8 cellular contexts compared by ENCODE assay signal in genomic region chr6:37699138-37699766, GRCh38. TPM values are rescaled to one million over a fixed set of nuclear protein-coding genes. Genes with fewer than 3 reads are reported as not detected.
DNase-seq lines count a peak whose midpoint lies in the region; ATAC-seq and TF ChIP-seq lines count a peak whose summit lies in the region.

No MANE protein-coding gene starts in this region.

- peak overlapping the region; percentile 94 for H3K4me3 Mint-ChIP-seq in activated CD4-positive, alpha-beta memory T cell treated with anti-CD3 and anti-CD28 coated beads, Interleukin-2, amount 10 ng/mL, durations not matched to agents 7 days and 5 days
- peak overlapping the region; percentile 100 for H3K4me3 Mint-ChIP-seq in stimulated activated memory B cell treated with anti-CD40 and anti-IgM and Interleukin-4, amounts not matched to agents 10 μg/mL and 1 μg/mL and 100 μg/mL, for 72 hours

- ATAC-seq in right cardiac atrium (no peak), GM18520 (IDR thresholded peaks at IDR 0.05; ENCODE audit: unreplicated experiment) (no peak), HG02759 (IDR thresholded peaks at IDR 0.05; ENCODE audit: unreplicated experiment) (no peak), GM21619 (IDR thresholded peaks at IDR 0.05; ENCODE audit: unreplicated experiment) (no peak)
- no peak for ATAC-seq in stimulated activated memory B cell treated with anti-CD40 and anti-IgM and Interleukin-4, amounts not matched to agents 10 μg/mL and 1 μg/mL and 100 μg/mL, for 72 hours

- no peaks in the 10 kb centered on the region for H3K9me3 Mint-ChIP-seq in activated CD4-positive, alpha-beta memory T cell treated with anti-CD3 and anti-CD28 coated beads, Interleukin-2, amount 10 ng/mL, durations not matched to agents 7 days and 5 days
- H3K9me3 Mint-ChIP-seq in stimulated activated memory B cell treated with anti-CD40 and anti-IgM and Interleukin-4, amounts not matched to agents 10 μg/mL and 1 μg/mL and 100 μg/mL, for 72 hours, result no peaks in the 10 kb centered on the region

- H3K4me1 ChIP-seq in A673 (ENCODE audit: insufficient read depth, low read length, poor library complexity, severe bottlenecking) (peaks cover 13% of the 10 kb centered on the region), HAP-1 (no peaks in the 10 kb centered on the region; the same call in 1 of the 2 replicates), right cardiac atrium (ENCODE audit: control insufficient read depth, insufficient read depth, low read length) (peaks cover 5% of the 10 kb centered on the region)

- peaks cover 34% of the 10 kb centered on the region for H3K4me1 Mint-ChIP-seq in activated CD4-positive, alpha-beta memory T cell treated with anti-CD3 and anti-CD28 coated beads, Interleukin-2, amount 10 ng/mL, durations not matched to agents 7 days and 5 days
- H3K4me1 Mint-ChIP-seq in stimulated activated memory B cell treated with anti-CD40 and anti-IgM and Interleukin-4, amounts not matched to agents 10 μg/mL and 1 μg/mL and 100 μg/mL, for 72 hours, result peaks cover 33% of the 10 kb centered on the region

- CTCF ChIA-PET in A673 (lab: Charles Lee), result no interaction called here
- CTCF ChIA-PET in activated CD4-positive, alpha-beta memory T cell treated with anti-CD3 and anti-CD28 coated beads, Interleukin-2, amount 10 ng/mL, durations not matched to agents 7 days and 5 days (lab: Charles Lee), result interaction anchor here (1.0 kb wide), 1 partner anchor 15 kb away, joined by 3 read pairs; no protein-coding TSS in a partner anchor

- no peak overlapping the region for H3K27ac ChIP-seq in A673 (ENCODE audit: low read depth, low read length, poor library complexity, severe bottlenecking)
- H3K27ac ChIP-seq in right cardiac atrium (ENCODE audit: low read length), result no peak overlapping the region

- no peaks in the 10 kb centered on the region for H3K36me3 ChIP-seq in A673 (ENCODE audit: insufficient read depth, low read length, poor library complexity, severe bottlenecking)
- no peaks in the 10 kb centered on the region for H3K36me3 ChIP-seq in HAP-1 (replicated peaks)

- in situ Hi-C loops in HAP-1 (cut with MboI; ENCODE audit: low sequenced_read_pairs), result no loop called here

- peak overlapping the region; percentile 34 for H3K27ac Mint-ChIP-seq in activated CD4-positive, alpha-beta memory T cell treated with anti-CD3 and anti-CD28 coated beads, Interleukin-2, amount 10 ng/mL, durations not matched to agents 7 days and 5 days
- H3K27ac Mint-ChIP-seq in stimulated activated memory B cell treated with anti-CD40 and anti-IgM and Interleukin-4, amounts not matched to agents 10 μg/mL and 1 μg/mL and 100 μg/mL, for 72 hours, result peak overlapping the region; percentile 92

- DNase-seq in A673 (ENCODE audit: low spot score) (no peak), HAP-1 (ENCODE audit: low spot score in 2 of 2) (no peak), right cardiac atrium (peak in 1 of 3 donors; percentile 43)
- no peak for DNase-seq in activated CD4-positive, alpha-beta memory T cell treated with anti-CD3 and anti-CD28 coated beads, Interleukin-2, amount 10 ng/mL, durations not matched to agents 7 days and 5 days

- POLR2A ChIA-PET in A673 (lab: Charles Lee; ENCODE audit: low non-redundant PET), result no interaction called here
- POLR2A ChIA-PET in activated CD4-positive, alpha-beta memory T cell treated with anti-CD3 and anti-CD28 coated beads, Interleukin-2, amount 10 ng/mL, durations not matched to agents 7 days and 5 days (lab: Charles Lee), result interaction anchor here (1.3 to 2.1 kb wide), 2 partner anchors 120 to 441 kb away, joined by 4 to 15 read pairs; partner anchors contain the start of genes TMEM217 and ZFAND3

- H3K27me3 ChIP-seq in A673 (replicated peaks; ENCODE audit: insufficient read depth, low read depth, low read length, poor library complexity) (peaks cover 38% of the 10 kb centered on the region), HAP-1 (ENCODE audit: low read depth) (peaks cover 18% of the 10 kb centered on the region), right cardiac atrium (ENCODE audit: control insufficient read depth, insufficient read depth) (no peaks in the 10 kb centered on the region)

- TF ChIP-seq CTCF in A673 (conservative IDR thresholded peaks at IDR 0.05; ENCODE audit: low read depth, low read length), result no peak

- no peaks in the 10 kb centered on the region for H3K9me3 ChIP-seq in A673 (ENCODE audit: low read depth, low read length, poor library complexity, severe bottlenecking)
- no peaks in the 10 kb centered on the region for H3K9me3 ChIP-seq in HAP-1
- H3K9me3 ChIP-seq in right cardiac atrium (ENCODE audit: control insufficient read depth, low read length), result no peaks in the 10 kb centered on the region

- H3K4me3 ChIP-seq in A673 (ENCODE audit: low read depth, low read length, poor library complexity, severe bottlenecking) (peak overlapping the region; percentile 63), HAP-1 (peak overlapping the region; percentile 53), right cardiac atrium (ENCODE audit: low read length) (peak overlapping the region; percentile 95)

- intact Hi-C loops in A673 (cut with micrococcal nuclease; ENCODE audit: unreplicated experiment) (loop anchor here (5.0 kb wide), 2 partner anchors 313 to 793 kb away; no protein-coding TSS in a partner anchor), right cardiac atrium (cut with DNase I) (loop anchor here in 1 of 4 donors (10.0 kb wide), 2 partner anchors 374 to 796 kb away; no protein-coding TSS in a partner anchor)

- peaks cover 10% of the 10 kb centered on the region for H3K36me3 Mint-ChIP-seq in activated CD4-positive, alpha-beta memory T cell treated with anti-CD3 and anti-CD28 coated beads, Interleukin-2, amount 10 ng/mL, durations not matched to agents 7 days and 5 days (ENCODE audit: low read depth)
- peaks cover 7% of the 10 kb centered on the region for H3K36me3 Mint-ChIP-seq in stimulated activated memory B cell treated with anti-CD40 and anti-IgM and Interleukin-4, amounts not matched to agents 10 μg/mL and 1 μg/mL and 100 μg/mL, for 72 hours

- 26% methylated on average over 32 of the region's 32 CpGs for WGBS in right cardiac atrium

- H3K27me3 Mint-ChIP-seq in activated CD4-positive, alpha-beta memory T cell treated with anti-CD3 and anti-CD28 coated beads, Interleukin-2, amount 10 ng/mL, durations not matched to agents 7 days and 5 days, result peaks cover 6% of the 10 kb centered on the region
- peaks cover 14% of the 10 kb centered on the region for H3K27me3 Mint-ChIP-seq in stimulated activated memory B cell treated with anti-CD40 and anti-IgM and Interleukin-4, amounts not matched to agents 10 μg/mL and 1 μg/mL and 100 μg/mL, for 72 hours

- no TSS peak for BruUV-seq in A673 (replicated peaks; lab: Mats Ljungman, UMichigan)

RNA-seq across cellular contexts. Expression of gene MDGA1, which starts 1.6 kb away (rescaled TPM):
- total RNA-seq in A673 (2021) (4.2 and 5.0 TPM in 2 replicates), right cardiac atrium (1 to 10 TPM; 1.8 to 3.9 (median 2.5) TPM)
- 10 to 100 TPM; 35.1 to 38.0 TPM for total RNA-seq in activated CD4-positive, alpha-beta memory T cell treated with anti-CD3 and anti-CD28 coated beads, Interleukin-2, amount 10 ng/mL, durations not matched to agents 7 days and 5 days
- 3.0 TPM for polyA plus RNA-seq in right cardiac atrium
